In the genomic region with DNA sequence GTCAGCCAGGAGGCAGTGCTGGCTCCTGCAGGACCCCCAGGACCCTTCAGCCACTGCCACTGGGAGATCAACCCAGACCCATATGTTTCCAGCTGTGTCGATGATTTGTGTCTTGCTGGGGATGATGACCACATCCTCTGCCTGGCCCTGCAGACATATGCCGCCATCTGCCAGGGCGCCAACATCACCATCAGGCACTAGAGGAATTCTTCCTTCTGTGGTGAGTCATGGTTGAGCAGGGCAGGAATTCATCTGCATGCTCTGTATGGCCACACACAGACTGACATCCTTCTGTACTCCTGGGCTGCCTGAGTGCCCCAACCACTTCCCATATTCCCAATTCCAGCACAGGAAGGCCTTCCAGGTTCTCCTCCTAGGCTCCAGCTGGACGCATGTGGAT, we compare ENCODE assay signal across 13 cellular contexts. TPM values are rescaled to one million over a fixed set of nuclear protein-coding genes. Genes with fewer than 3 reads are reported as not detected.
DNase-seq lines count a peak whose midpoint lies in the region; ATAC-seq and TF ChIP-seq lines count a peak whose summit lies in the region.
"Had no signal": no experiment of that assay in that cellular context is flagged by ENCODE, and none has a peak within 500 bp of the region (broad histone marks: within the 10 kb centered on the region; RNA-seq: fewer than 3 reads in every experiment).

No MANE protein-coding gene starts in this region.

- peak overlapping the region; percentile 29 for H3K27ac ChIP-seq in cingulate gyrus (ENCODE audit: low read depth, low read length)
- H3K27ac ChIP-seq in mesodermal cell (ENCODE audit: low read depth, low read length, severe bottlenecking), result peak overlapping the region; percentile 13
- H3K27ac ChIP-seq in upper lobe of right lung, result no peak overlapping the region
- no peak overlapping the region for H3K27ac ChIP-seq in gastrocnemius medialis
- H3K27ac ChIP-seq: gastroesophageal sphincter had no signal

- H3K36me3 ChIP-seq in mesodermal cell (ENCODE audit: control insufficient read depth, insufficient read depth, low read length) (no peaks in the 10 kb centered on the region), upper lobe of right lung (no peaks in the 10 kb centered on the region), gastrocnemius medialis (no peaks in the 10 kb centered on the region)
- H3K36me3 ChIP-seq: gastroesophageal sphincter had no signal

- DNase-seq in COLO829 (ENCODE audit: low spot score) (peak; percentile 74), NCI-H524 (lab: John Stamatoyannopoulos, UW) (peak; percentile 64 to 81), upper lobe of right lung (no peak), T-helper 2 cell (no peak), gastrocnemius medialis (no peak)
- DNase-seq: activated naive CD8-positive, alpha-beta T cell treated with anti-CD3 and anti-CD28 coated beads, Interleukin-2, amount 10 ng/mL, durations not matched to agents 7 days and 5 days; KBM-7; natural killer cell; stimulated activated CD4-positive, alpha-beta T cell treated with anti-CD3 and anti-CD28 coated beads, Interleukin-15, amount 100 ng/mL, for 24 hours had no signal

- peaks cover 12% of the 10 kb centered on the region for H3K4me1 ChIP-seq in mesodermal cell (ENCODE audit: control insufficient read depth, insufficient read depth, low read length, poor library complexity, severe bottlenecking)
- H3K4me1 ChIP-seq in upper lobe of right lung, result peaks cover 4% of the 10 kb centered on the region
- peaks cover 9 to 15% of the 10 kb centered on the region in 2 donors for H3K4me1 ChIP-seq in gastrocnemius medialis

- 81 to 93% methylated on average over 2 to 3 of the region's 4 CpGs for WGBS in mesodermal cell (ENCODE audit: insufficient coverage in 2 of 2), 2 experiments

- H3K9me3 ChIP-seq in mesodermal cell (ENCODE audit: control insufficient read depth, low read length), result no peaks in the 10 kb centered on the region
- no peaks in the 10 kb centered on the region for H3K9me3 ChIP-seq in upper lobe of right lung
- no peaks in the 10 kb centered on the region for H3K9me3 ChIP-seq in gastrocnemius medialis
- H3K9me3 ChIP-seq: gastroesophageal sphincter had no signal

- in situ Hi-C loops in gastrocnemius medialis (cut with MboI; ENCODE audit: low sequenced_read_pairs in 4 of 4), result loop anchor here in 2 of 4 donors (10.0 kb wide), 1 partner anchor 114 kb away; no protein-coding TSS in a partner anchor

- no peak for TF ChIP-seq POLR2A in gastrocnemius medialis (IDR thresholded peaks at IDR 0.05)

- no peak for TF ChIP-seq CTCF in upper lobe of right lung (IDR thresholded peaks at IDR 0.05)
- no peak for TF ChIP-seq CTCF in gastrocnemius medialis (IDR thresholded peaks at IDR 0.05 in 4 of 5, conservative IDR thresholded peaks at IDR 0.05 in 1 of 5)

- H3K4me3 ChIP-seq in mesodermal cell (ENCODE audit: extremely low read depth, insufficient read depth, low read length, poor library complexity, severe bottlenecking), result no peak overlapping the region
- no peak overlapping the region for H3K4me3 ChIP-seq in upper lobe of right lung
- H3K4me3 ChIP-seq in gastrocnemius medialis, result no peak overlapping the region
- H3K4me3 ChIP-seq: gastroesophageal sphincter had no signal

- intact Hi-C loops in upper lobe of right lung (cut with DNase I), result no loop called here
- intact Hi-C loops in gastrocnemius medialis (cut with DNase I; ENCODE audit: low total_unique reads), result no loop called here

- ATAC-seq in upper lobe of right lung (no peak), GM19035 (IDR thresholded peaks at IDR 0.05; ENCODE audit: unreplicated experiment) (no peak), gastrocnemius medialis (no peak)
- ATAC-seq: gastroesophageal sphincter, natural killer cell had no signal

- H3K27me3 ChIP-seq in upper lobe of right lung, result peaks cover 11% of the 10 kb centered on the region
- no peaks in the 10 kb centered on the region for H3K27me3 ChIP-seq in gastrocnemius medialis

RNA-seq across cellular contexts. Expression of a gene that starts 27.1 kb away (rescaled TPM):
- not detected for polyA plus RNA-seq in mesodermal cell (2013, experiment 1 of 2)
- 0.46 TPM for polyA plus RNA-seq in mesodermal cell (2013, experiment 2 of 2)
- total RNA-seq in upper lobe of right lung (145 TPM), gastrocnemius medialis (10 to 100 TPM in 1 of 4 donors, under 1 TPM in 1, not detected in 2; 0.26 to 13.4 TPM)
- total RNA-seq: activated naive CD8-positive, alpha-beta T cell treated with anti-CD3 and anti-CD28 coated beads, Interleukin-2, amount 10 ng/mL, durations not matched to agents 7 days and 5 days; natural killer cell had no signal

RNA-seq across cellular contexts. Expression of a gene that starts 46.3 kb away (rescaled TPM):
- polyA plus RNA-seq in mesodermal cell (2013, experiment 1 of 2), result 3.6 TPM
- polyA plus RNA-seq in mesodermal cell (2013, experiment 2 of 2), result 4.5 TPM
- total RNA-seq in upper lobe of right lung, result 6.7 TPM
- 10 to 100 TPM; 16.1 to 31.5 (median 27.2) TPM for total RNA-seq in gastrocnemius medialis

RNA-seq across cellular contexts. Expression of a gene that starts 47.0 kb away (rescaled TPM):
- 0.81 TPM for polyA plus RNA-seq in mesodermal cell (2013, experiment 1 of 2)
- 0.86 TPM for polyA plus RNA-seq in mesodermal cell (2013, experiment 2 of 2)
- 36.4 TPM for total RNA-seq in upper lobe of right lung
- 10 to 100 TPM in 3 of 4 donors, 1 to 10 TPM in 1; 9.1 to 24.0 (median 17.1) TPM for total RNA-seq in gastrocnemius medialis
- total RNA-seq: natural killer cell had no signal

RNA-seq across cellular contexts. Expression of a gene that starts 50.1 kb away (rescaled TPM):
- polyA plus RNA-seq in mesodermal cell (2013, experiment 1 of 2), result 4.2 TPM
- not detected for polyA plus RNA-seq in mesodermal cell (2013, experiment 2 of 2)
- total RNA-seq in upper lobe of right lung (67.6 TPM), gastrocnemius medialis (100 to 1,000 TPM; 215 to 235 (median 225) TPM)
- total RNA-seq: activated naive CD8-positive, alpha-beta T cell treated with anti-CD3 and anti-CD28 coated beads, Interleukin-2, amount 10 ng/mL, durations not matched to agents 7 days and 5 days; natural killer cell had no signal

RNA-seq across cellular contexts. Expression of a gene that starts 54.5 kb away (rescaled TPM):
- polyA plus RNA-seq in mesodermal cell (2013, experiment 1 of 2), result 1.8 TPM
- polyA plus RNA-seq in mesodermal cell (2013, experiment 2 of 2), result 2.0 TPM
- total RNA-seq in upper lobe of right lung, result 0.61 TPM
- total RNA-seq in gastrocnemius medialis, result under 1 TPM in 1 of 4 donors, not detected in 3; 0.40 TPM
- total RNA-seq: gastroesophageal sphincter had no signal

Comparison
In these comparisons a context has a peak if more than half of its experiments do, and no peak if none do; other contexts are left out.
1. DNase-seq: peak in COLO829 (single experiment) and NCI-H524 (2 of 2); none in upper lobe of right lung (single experiment), T-helper 2 cell (0 of 5) and gastrocnemius medialis (0 of 2).
2. H3K27ac ChIP-seq: peak in cingulate gyrus (single experiment) and mesodermal cell (single experiment); none in upper lobe of right lung (single experiment) and gastrocnemius medialis (0 of 4).
3. RNA of a gene that starts 27.1 kb away (total RNA-seq): 145 TPM in upper lobe of right lung (single experiment); 0.26 to 13.4 TPM in gastrocnemius medialis; every median in the first group is over 10 times any median in the second.